Comparison of ENCODE assay signal across 11 cellular contexts in the genomic region with DNA sequence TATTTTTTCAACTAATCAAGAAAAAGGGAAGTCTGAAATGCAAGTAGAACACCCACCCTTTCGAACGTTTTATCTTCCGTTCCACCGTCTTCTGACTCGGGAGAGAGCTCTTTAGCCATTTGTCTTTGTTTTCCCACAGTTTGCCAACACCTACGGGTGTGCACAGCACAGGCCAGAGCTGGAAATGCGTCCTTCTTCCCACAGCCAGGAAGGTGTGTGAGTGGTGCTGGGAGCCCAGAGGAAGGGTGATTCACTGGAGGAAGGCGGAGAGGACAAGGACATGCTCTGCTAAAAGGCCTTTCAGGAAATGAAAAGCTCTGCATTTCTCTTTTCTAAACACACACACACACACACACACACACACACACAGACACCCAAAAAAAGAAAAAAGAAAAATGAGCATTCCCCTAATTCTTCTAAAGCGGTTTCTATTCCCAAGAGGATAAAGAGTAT. TPM values are rescaled to one million over a fixed set of nuclear protein-coding genes. Genes with fewer than 3 reads are reported as not detected.
DNase-seq lines count a peak whose midpoint lies in the region; ATAC-seq and TF ChIP-seq lines count a peak whose summit lies in the region.
"Had no signal": no experiment of that assay in that cellular context is flagged by ENCODE, and none has a peak within 500 bp of the region (broad histone marks: within the 10 kb centered on the region; RNA-seq: fewer than 3 reads in every experiment).

No MANE protein-coding gene starts in this region.

- DNase-seq in DMS53 (lab: John Stamatoyannopoulos, UW), result peak; percentile 35
- no peak for DNase-seq in DMS53 treated with DMSO at 0.1 percent for 48 hours (lab: John Stamatoyannopoulos, UW; ENCODE audit: unreplicated experiment)
- DNase-seq in lung microvascular endothelial cell (ENCODE audit: low read depth in 2 of 2), result peak; percentile 90 to 96
- DNase-seq in uterus, result peak in 1 of 2 donors; percentile 60
- no peak for DNase-seq in COLO668 (lab: John Stamatoyannopoulos, UW; ENCODE audit: unreplicated experiment)
- DNase-seq: NK-92 treated with Interleukin-12 subunit alpha and Interleukin-12 subunit beta, amount 100 ng/mL, for 24 hours had no signal

- H3K36me3 ChIP-seq in uterus, result no peaks in the 10 kb centered on the region
- H3K36me3 ChIP-seq: HAP-1 had no signal

- no peaks in the 10 kb centered on the region for H3K4me1 ChIP-seq in uterus
- H3K4me1 ChIP-seq: HAP-1 had no signal

- no peaks in the 10 kb centered on the region for H3K27me3 Mint-ChIP-seq in dendritic cell treated with granulocyte-macrophage colony-stimulating factor and Interleukin-4, amounts not matched to agents 40 ng/mL and 50 ng/mL, for 4 days
- H3K27me3 Mint-ChIP-seq: activated naive CD4-positive, alpha-beta T cell treated with anti-CD3 and anti-CD28 coated beads, Interleukin-2, amount 50 U/mL, for 24 hours had no signal

- H3K4me3 Mint-ChIP-seq in dendritic cell treated with granulocyte-macrophage colony-stimulating factor and Interleukin-4, amounts not matched to agents 40 ng/mL and 50 ng/mL, for 4 days, result peak overlapping the region; percentile 68
- H3K4me3 Mint-ChIP-seq: activated naive CD4-positive, alpha-beta T cell treated with anti-CD3 and anti-CD28 coated beads, Interleukin-2, amount 50 U/mL, for 24 hours had no signal

- no peak for ATAC-seq in HG03571 (IDR thresholded peaks at IDR 0.05; ENCODE audit: unreplicated experiment)
- no peak for ATAC-seq in HG02571 (IDR thresholded peaks at IDR 0.05; ENCODE audit: unreplicated experiment)

- H3K27ac ChIP-seq in uterus, result peak overlapping the region; percentile 47 to 68

- H3K4me1 Mint-ChIP-seq in dendritic cell treated with granulocyte-macrophage colony-stimulating factor and Interleukin-4, amounts not matched to agents 40 ng/mL and 50 ng/mL, for 4 days (ENCODE audit: low read depth), result peaks cover 25% of the 10 kb centered on the region

- H3K9me3 ChIP-seq in uterus, result no peaks in the 10 kb centered on the region
- H3K9me3 ChIP-seq: HAP-1 had no signal

- TF ChIP-seq CTCF in uterus (IDR thresholded peaks at IDR 0.05), result no peak

- no peaks in the 10 kb centered on the region for H3K9me3 Mint-ChIP-seq in dendritic cell treated with granulocyte-macrophage colony-stimulating factor and Interleukin-4, amounts not matched to agents 40 ng/mL and 50 ng/mL, for 4 days
- H3K9me3 Mint-ChIP-seq: activated naive CD4-positive, alpha-beta T cell treated with anti-CD3 and anti-CD28 coated beads, Interleukin-2, amount 50 U/mL, for 24 hours had no signal

- H3K4me3 ChIP-seq in uterus, result no peak overlapping the region
- H3K4me3 ChIP-seq: HAP-1 had no signal

- H3K27me3 ChIP-seq in uterus, result no peaks in the 10 kb centered on the region

- H3K36me3 Mint-ChIP-seq in dendritic cell treated with granulocyte-macrophage colony-stimulating factor and Interleukin-4, amounts not matched to agents 40 ng/mL and 50 ng/mL, for 4 days (ENCODE audit: low read depth), result no peaks in the 10 kb centered on the region

- no peak for TF ChIP-seq POLR2A in uterus (IDR thresholded peaks at IDR 0.05)

- peak overlapping the region; percentile 88 for H3K27ac Mint-ChIP-seq in dendritic cell treated with granulocyte-macrophage colony-stimulating factor and Interleukin-4, amounts not matched to agents 40 ng/mL and 50 ng/mL, for 4 days
- H3K27ac Mint-ChIP-seq: activated naive CD4-positive, alpha-beta T cell treated with anti-CD3 and anti-CD28 coated beads, Interleukin-2, amount 50 U/mL, for 24 hours had no signal

- intact Hi-C loops in dendritic cell treated with granulocyte-macrophage colony-stimulating factor and Interleukin-4, amounts not matched to agents 40 ng/mL and 50 ng/mL, for 4 days (cut with micrococcal nuclease), result no loop called here
- intact Hi-C loops in uterus (cut with DNase I; ENCODE audit: low total_unique reads), result no loop called here

RNA-seq across cellular contexts. Expression of a gene that starts 18.5 kb away (rescaled TPM):
- total RNA-seq in lung microvascular endothelial cell (43.2 and 61.1 TPM in 2 replicates), uterus (10 to 100 TPM; 35.0 to 82.9 (median 60.0) TPM)

RNA-seq across cellular contexts. Expression of a gene that starts 41.5 kb away (rescaled TPM):
- total RNA-seq in lung microvascular endothelial cell, result 17.9 and 20.4 TPM in 2 replicates
- total RNA-seq in uterus, result 10 to 100 TPM; 24.3 to 70.6 (median 32.9) TPM

RNA-seq across cellular contexts. Expression of a gene that starts 59.0 kb away (rescaled TPM):
- total RNA-seq in lung microvascular endothelial cell, result not detected in 2 replicates
- not detected for total RNA-seq in uterus

Comparison
In these comparisons a context has a peak if more than half of its experiments do, and no peak if none do; other contexts are left out.
1. DNase-seq: peak in DMS53 (single experiment) and lung microvascular endothelial cell (2 of 2); none in DMS53 treated with DMSO at 0.1 percent for 48 hours (single experiment) and COLO668 (single experiment).